In genomic region chr3:149936812-149937230, GRCh38 we compare ENCODE assay signal across 8 cellular contexts. TPM values are rescaled to one million over a fixed set of nuclear protein-coding genes. Genes with fewer than 3 reads are reported as not detected.
DNase-seq lines count a peak whose midpoint lies in the region; ATAC-seq and TF ChIP-seq lines count a peak whose summit lies in the region.

No MANE protein-coding gene starts in this region.

- in situ Hi-C loops in mammary epithelial cell (cut with MboI; ENCODE audit: low sequenced_read_pairs in 2 of 2): no loop called here

- peak; percentile 84 for ATAC-seq in GM21723 (IDR thresholded peaks at IDR 0.05; ENCODE audit: unreplicated experiment)
- ATAC-seq in T-cell (replicated peaks in 1 of 4): peak in 1 of 4 experiments; percentile 60
- no peak for ATAC-seq in GM21619 (IDR thresholded peaks at IDR 0.05; ENCODE audit: unreplicated experiment)

- dilution Hi-C loops in mammary epithelial cell (cut with HindIII; ENCODE audit: low sequenced_read_pairs): no loop called here

- no peak overlapping the region for H2AFZ ChIP-seq in mammary epithelial cell (ENCODE audit: low read depth, low read length)

- H3K79me2 ChIP-seq in mammary epithelial cell (ENCODE audit: insufficient read depth, low read length): peaks cover 20% of the 10 kb centered on the region

- H3K9ac ChIP-seq in mammary epithelial cell (ENCODE audit: insufficient read depth, low read length): no peak overlapping the region

- no peak overlapping the region for H3K4me2 ChIP-seq in mammary epithelial cell (ENCODE audit: insufficient read depth, low read depth, low read length)

- 40% methylated on average over 7 of the region's 7 CpGs for WGBS in mammary epithelial cell (ENCODE audit: low coverage, missing lambda C conversion rate)

- peaks cover 26 to 35% (median 29%) of the 10 kb centered on the region in 3 donors for H3K4me1 Mint-ChIP-seq in T-cell

- H3K27me3 Mint-ChIP-seq in T-cell: no peaks in the 10 kb centered on the region

- no peaks in the 10 kb centered on the region for H3K36me3 ChIP-seq in mammary epithelial cell (ENCODE audit: insufficient read depth, low read length)

- peak; percentile 78 to 81 for TF ChIP-seq CTCF in mammary epithelial cell (conservative IDR thresholded peaks at IDR 0.05 in 1 of 2, IDR thresholded peaks at IDR 0.05 in 1 of 2; ENCODE audit: extremely low read depth in 1 of 2, insufficient read depth in 1 of 2, low read depth in 1 of 2, low read length in 2 of 2)

- no peak overlapping the region for H3K27ac Mint-ChIP-seq in T-cell

- intact Hi-C loops in mammary epithelial cell (cut with micrococcal nuclease): loop anchor here (1.0 to 5.0 kb wide), 4 partner anchors 30 to 560 kb away; no protein-coding TSS in a partner anchor

- peaks cover 10% of the 10 kb centered on the region for H3K9me3 ChIP-seq in mammary epithelial cell (replicated peaks; ENCODE audit: insufficient read depth, low read length)

- no peaks in the 10 kb centered on the region for H4K20me1 ChIP-seq in mammary epithelial cell (ENCODE audit: insufficient read depth, low read length)

- CTCF ChIA-PET in T-cell (lab: Charles Lee): interaction anchor here (0.6 to 2.8 kb wide), 12 partner anchors 9 to 356 kb away, joined by 3 to 12 read pairs (median 4); partner anchors contain the start of gene PFN2 (in 1 of the 2)
- CTCF ChIA-PET in mammary epithelial cell (lab: Charles Lee; ENCODE audit: low non-redundant PET): no interaction called here

- no peaks in the 10 kb centered on the region for H3K27me3 ChIP-seq in mammary epithelial cell (ENCODE audit: insufficient read depth, low read length)

- peaks cover 38% of the 10 kb centered on the region for H3K36me3 Mint-ChIP-seq in T-cell

- DNase-seq in DMS153 treated with DMSO at 0.1 percent for 48 hours (lab: John Stamatoyannopoulos, UW; ENCODE audit: unreplicated experiment) (peak; percentile 29), NCI-H1048 (lab: John Stamatoyannopoulos, UW) (peak; percentile 32), T-cell (peak in 30 of 34 experiments; percentile 2 to 34 (median 11)), mammary epithelial cell (peak; percentile 32), kidney glomerular epithelial cell (lab: John Stamatoyannopoulos, UW) (peak; percentile 34)
- peak; percentile 2 for DNase-seq in stimulated activated CD8-positive, alpha-beta memory T cell treated with anti-CD3 and anti-CD28 coated beads, Interleukin-2, amount 100 ng/mL, for 48 hours (ENCODE audit: low read depth in 2 of 2)

- H3K27ac ChIP-seq in mammary epithelial cell (ENCODE audit: insufficient read depth, low read depth, low read length): no peak overlapping the region

- no TSS peak for BruUV-seq in mammary epithelial cell (replicated peaks; lab: Mats Ljungman, UMichigan)

- H3K4me1 ChIP-seq in mammary epithelial cell (ENCODE audit: insufficient read depth, low read length): no peaks in the 10 kb centered on the region

- no peak overlapping the region for H3K4me3 Mint-ChIP-seq in T-cell

- no peak overlapping the region for H3K4me3 ChIP-seq in mammary epithelial cell (replicated peaks in 1 of 3; ENCODE audit: insufficient read depth in 1 of 3, low read depth in 2 of 3, low read length in 3 of 3)

- peaks cover 0 to 9% (median 5%) of the 10 kb centered on the region in 3 donors for H3K9me3 Mint-ChIP-seq in T-cell

- POLR2A ChIA-PET in T-cell (lab: Charles Lee): interaction anchor here in 1 of 2 donors (0.6 kb wide), 2 partner anchors 117 to 821 kb away, joined by 4 to 5 read pairs; no protein-coding TSS in a partner anchor

RNA-seq across cellular contexts. Expression of gene PFN2, which starts 33.9 kb away (rescaled TPM):
- total RNA-seq in T-cell: 10 to 100 TPM in 2 of 5 donors, 1 to 10 TPM in 3; 7.4 to 12.9 (median 9.4) TPM
- 100 to 1,000 TPM; 207 to 217 TPM for total RNA-seq in mammary epithelial cell
- 271 TPM for polyA plus RNA-seq in mammary epithelial cell
- polyA minus RNA-seq in mammary epithelial cell: 162 TPM

Comparison
In these comparisons a context has a peak if more than half of its experiments do, and no peak if none do; other contexts are left out.
1. RNA of gene PFN2, which starts 33.9 kb away (total RNA-seq): 207 to 217 TPM in mammary epithelial cell; 7.4 to 12.9 TPM in T-cell; every median in the first group is over 10 times any median in the second.
2. Peak in every context shown above with its lines, with median percentiles within 50 percentile points of each other: DNase-seq.